In genomic region chr22:29072193-29072978, GRCh38 we compare ENCODE assay signal across 9 cellular contexts. TPM values are rescaled to one million over a fixed set of nuclear protein-coding genes. Genes with fewer than 3 reads are reported as not detected.
DNase-seq lines count a peak whose midpoint lies in the region; ATAC-seq and TF ChIP-seq lines count a peak whose summit lies in the region.
"Had no signal": no experiment of that assay in that cellular context is flagged by ENCODE, and none has a peak within 500 bp of the region (broad histone marks: within the 10 kb centered on the region; RNA-seq: fewer than 3 reads in every experiment).

No MANE protein-coding gene starts in this region.

- H3K27ac ChIP-seq in SJCRH30 (no peak overlapping the region), neural cell (ENCODE audit: low read length) (no peak overlapping the region)

- no peak for TF ChIP-seq EP300 in neural cell (conservative IDR thresholded peaks at IDR 0.05; ENCODE audit: poor library complexity, severe bottlenecking)

- no peak overlapping the region for H2AFZ ChIP-seq in neural cell (ENCODE audit: low read depth, low read length)

- no peaks in the 10 kb centered on the region for H3K79me2 ChIP-seq in neural cell (replicated peaks; ENCODE audit: insufficient read depth, low read length)

- no peaks in the 10 kb centered on the region for H3K36me3 ChIP-seq in SJCRH30
- H3K36me3 ChIP-seq in neural cell (ENCODE audit: insufficient read depth, low read length) = no peaks in the 10 kb centered on the region

- H3K4me2 ChIP-seq in neural cell (ENCODE audit: low read length) = no peak overlapping the region

- peaks cover 2% of the 10 kb centered on the region for H3K4me1 ChIP-seq in SJCRH30

- H3K9me2 ChIP-seq in neural cell (ENCODE audit: insufficient read depth, low read length) = no peaks in the 10 kb centered on the region

- TF ChIP-seq CTCF in foreskin fibroblast (IDR thresholded peaks at IDR 0.05; ENCODE audit: low read depth, low read length) (no peak), neural cell (IDR thresholded peaks at IDR 0.05; ENCODE audit: poor library complexity, severe bottlenecking) (no peak)

- H3K9me3 ChIP-seq in SJCRH30 (replicated peaks) = no peaks in the 10 kb centered on the region
- no peaks in the 10 kb centered on the region for H3K9me3 ChIP-seq in neural cell (ENCODE audit: low read length)

- peak overlapping the region; percentile 55 for H3K4me3 ChIP-seq in SJCRH30
- H3K4me3 ChIP-seq in foreskin fibroblast (ENCODE audit: low read depth in 1 of 2, low read length in 2 of 2) = peak overlapping the region; percentile 48 to 51
- H3K4me3 ChIP-seq in neural cell (ENCODE audit: low read length) = peak overlapping the region; percentile 68

- in situ Hi-C loops in KBM-7 (cut with MboI; ENCODE audit: low pct_unique_long_range_greater_than_20kb, low sequenced_read_pairs) = no loop called here

- H3F3A ChIP-seq in neural cell (ENCODE audit: insufficient read depth, low read length, poor library complexity, severe bottlenecking) = no peaks in the 10 kb centered on the region

- no peaks in the 10 kb centered on the region for H4K20me1 ChIP-seq in neural cell (ENCODE audit: insufficient read depth)

- no peak for TF ChIP-seq RAD21 in neural cell (conservative IDR thresholded peaks at IDR 0.05)

- peak; percentile 72 for DNase-seq in COR-L47 (lab: John Stamatoyannopoulos, UW)
- DNase-seq in KBM-7 = peak; percentile 72
- peak; percentile 74 to 81 for DNase-seq in SJCRH30
- DNase-seq in activated gamma-delta T cell (lab: John Stamatoyannopoulos, UW) = peak; percentile 59
- DNase-seq in foreskin fibroblast = peak; percentile 71 to 92
- DNase-seq in stimulated activated naive CD8-positive, alpha-beta T cell treated with anti-CD3 and anti-CD28 coated beads, Interleukin-15, Interleukin-2, amounts not matched to agents 100 U/mL and 50 U/mL, for 24 hours = peak; percentile 88

- H3K27me3 ChIP-seq in SJCRH30 = no peaks in the 10 kb centered on the region
- peaks cover 53% of the 10 kb centered on the region for H3K27me3 ChIP-seq in neural cell (ENCODE audit: insufficient read depth, low read depth, low read length)

- no peak overlapping the region for H3K9ac ChIP-seq in neural cell (ENCODE audit: low read length)

- ATAC-seq in GM21576 (IDR thresholded peaks at IDR 0.05; ENCODE audit: unreplicated experiment) = peak; percentile 83
- ATAC-seq in stimulated activated naive CD8-positive, alpha-beta T cell treated with anti-CD3 and anti-CD28 coated beads, Interleukin-15, Interleukin-2, amounts not matched to agents 100 U/mL and 50 U/mL, for 24 hours = peak; percentile 95

TF ChIP-seq in neural cell, 6 proteins besides CTCF, POLR2A, EP300 and RAD21:
- TF ChIP-seq EZH2 (IDR thresholded peaks at IDR 0.05; ENCODE audit: borderline replicate concordance, insufficient read depth, low read length, poor library complexity, severe bottlenecking) (no peak), SMC3 (conservative IDR thresholded peaks at IDR 0.05; ENCODE audit: poor library complexity) (no peak), POLR2AphosphoS5 (IDR thresholded peaks at IDR 0.05) (no peak), TAF1 (IDR thresholded peaks at IDR 0.05; ENCODE audit: low read depth) (no peak), MXI1 (conservative IDR thresholded peaks at IDR 0.05; ENCODE audit: poor library complexity, severe bottlenecking) (no peak)
- TF ChIP-seq, protein P1, sequence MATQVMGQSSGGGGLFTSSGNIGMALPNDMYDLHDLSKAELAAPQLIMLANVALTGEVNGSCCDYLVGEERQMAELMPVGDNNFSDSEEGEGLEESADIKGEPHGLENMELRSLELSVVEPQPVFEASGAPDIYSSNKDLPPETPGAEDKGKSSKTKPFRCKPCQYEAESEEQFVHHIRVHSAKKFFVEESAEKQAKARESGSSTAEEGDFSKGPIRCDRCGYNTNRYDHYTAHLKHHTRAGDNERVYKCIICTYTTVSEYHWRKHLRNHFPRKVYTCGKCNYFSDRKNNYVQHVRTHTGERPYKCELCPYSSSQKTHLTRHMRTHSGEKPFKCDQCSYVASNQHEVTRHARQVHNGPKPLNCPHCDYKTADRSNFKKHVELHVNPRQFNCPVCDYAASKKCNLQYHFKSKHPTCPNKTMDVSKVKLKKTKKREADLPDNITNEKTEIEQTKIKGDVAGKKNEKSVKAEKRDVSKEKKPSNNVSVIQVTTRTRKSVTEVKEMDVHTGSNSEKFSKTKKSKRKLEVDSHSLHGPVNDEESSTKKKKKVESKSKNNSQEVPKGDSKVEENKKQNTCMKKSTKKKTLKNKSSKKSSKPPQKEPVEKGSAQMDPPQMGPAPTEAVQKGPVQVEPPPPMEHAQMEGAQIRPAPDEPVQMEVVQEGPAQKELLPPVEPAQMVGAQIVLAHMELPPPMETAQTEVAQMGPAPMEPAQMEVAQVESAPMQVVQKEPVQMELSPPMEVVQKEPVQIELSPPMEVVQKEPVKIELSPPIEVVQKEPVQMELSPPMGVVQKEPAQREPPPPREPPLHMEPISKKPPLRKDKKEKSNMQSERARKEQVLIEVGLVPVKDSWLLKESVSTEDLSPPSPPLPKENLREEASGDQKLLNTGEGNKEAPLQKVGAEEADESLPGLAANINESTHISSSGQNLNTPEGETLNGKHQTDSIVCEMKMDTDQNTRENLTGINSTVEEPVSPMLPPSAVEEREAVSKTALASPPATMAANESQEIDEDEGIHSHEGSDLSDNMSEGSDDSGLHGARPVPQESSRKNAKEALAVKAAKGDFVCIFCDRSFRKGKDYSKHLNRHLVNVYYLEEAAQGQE (IDR thresholded peaks at IDR 0.05; ENCODE audit: borderline replicate concordance) = no peak

RNA-seq across cellular contexts. Expression of gene KREMEN1, which starts 0.4 kb away (rescaled TPM):
- 37.5 and 45.7 TPM in 2 replicates for total RNA-seq in SJCRH30 (2014; rRNA removed; shearing (Covaris generic))
- 2.8 and 3.3 TPM in 2 replicates for polyA plus RNA-seq in neural cell
- 3.2 TPM in 2 replicates for polyA minus RNA-seq in neural cell

RNA-seq across cellular contexts. Expression of gene C22orf31, which starts 10.8 kb away (rescaled TPM):
- not detected in 2 replicates for total RNA-seq in SJCRH30 (2014; rRNA removed; shearing (Covaris generic))
- polyA plus RNA-seq in neural cell = not detected in 2 replicates
- not detected in 2 replicates for polyA minus RNA-seq in neural cell
- total RNA-seq: T-helper 2 cell treated with Interferon-gamma antibody and Interleukin-4, amounts not matched to agents 100 ng/mL and 5 ng/mL, for 36 hours had no signal
